Comparison of ENCODE assay signal across 1 cellular context in genomic region chr6:3073382-3073781, GRCh38.
TF ChIP-seq lines count a peak whose summit lies in the region.

No MANE protein-coding gene starts in this region.

TF ChIP-seq in H1, 55 proteins besides CTCF, POLR2A, EP300 and RAD21:
- TF ChIP-seq CHD2 (IDR thresholded peaks at IDR 0.05; ENCODE audit: low read length) (no peak), GTF2F1 (IDR thresholded peaks at IDR 0.05; ENCODE audit: borderline replicate concordance, low read depth, low read length) (no peak), GABPA (IDR thresholded peaks at IDR 0.05; ENCODE audit: borderline replicate concordance, insufficient read depth, low read length) (no peak), CBX5 (IDR thresholded peaks at IDR 0.05; ENCODE audit: low read depth, low read length) (no peak), CHD7 (IDR thresholded peaks at IDR 0.05; ENCODE audit: insufficient replicate concordance, low read length) (no peak), EZH2 (IDR thresholded peaks at IDR 0.05; ENCODE audit: low read depth, low read length, severe bottlenecking) (no peak), SAP30 (IDR thresholded peaks at IDR 0.05; ENCODE audit: insufficient read depth, insufficient replicate concordance, low read length) (no peak), KDM4A (IDR thresholded peaks at IDR 0.05; ENCODE audit: low read depth, low read length, severe bottlenecking) (no peak), SUZ12 (IDR thresholded peaks at IDR 0.05; ENCODE audit: low read length) (no peak), EGR1 (IDR thresholded peaks at IDR 0.05; ENCODE audit: borderline replicate concordance, low read depth, low read length) (no peak), SIRT6 (IDR thresholded peaks at IDR 0.05; ENCODE audit: low read length) (no peak), RBBP5 (IDR thresholded peaks at IDR 0.05; ENCODE audit: borderline replicate concordance, low read depth, low read length) (no peak), TCF12 (IDR thresholded peaks at IDR 0.05; ENCODE audit: low read depth, low read length) (no peak)
